30 cellular contexts compared by ENCODE assay signal in genomic region chr11:69968407-69969347, GRCh38.
A peak's percentile ranks its signal among the peaks of the same experiment; 100 is the strongest.
DNase-seq lines count a peak whose midpoint lies in the region; ATAC-seq, FAIRE-seq and TF ChIP-seq lines count a peak whose summit lies in the region.
"Had no signal": no experiment of that assay in that cellular context is flagged by ENCODE, and none has a peak within 500 bp of the region (broad histone marks: within the 10 kb centered on the region; RNA-seq: fewer than 3 reads in every experiment).

No MANE protein-coding gene starts in this region.

- no peak overlapping the region for H4K5ac ChIP-seq in H1 (ENCODE audit: insufficient read length, low read depth, low read length)

- TF ChIP-seq RAD21 in SK-N-SH (IDR thresholded peaks at IDR 0.05; ENCODE audit: low read length), result no peak
- TF ChIP-seq RAD21 in H1 (IDR thresholded peaks at IDR 0.05 in 1 of 2, conservative IDR thresholded peaks at IDR 0.05 in 1 of 2; ENCODE audit: low read depth in 2 of 2, low read length in 2 of 2), result no peak
- peak in 1 of 2 donors; percentile 22 for TF ChIP-seq RAD21 in liver (IDR thresholded peaks at IDR 0.05)

- no peaks in the 10 kb centered on the region for H3K9me2 ChIP-seq in SK-N-SH

- TF ChIP-seq POLR2A in H1 (IDR thresholded peaks at IDR 0.05; ENCODE audit: control extremely low read depth in 1 of 2, low read depth in 2 of 2, low read length in 2 of 2), result no peak

- peaks cover 11% of the 10 kb centered on the region for H3K4me1 Mint-ChIP-seq in activated naive CD8-positive, alpha-beta T cell treated with anti-CD3 and anti-CD28 coated beads, Interleukin-2, amount 50 U/mL, for 24 hours
- H3K4me1 Mint-ChIP-seq: natural killer cell had no signal

- peaks cover 12% of the 10 kb centered on the region for H3K27me3 Mint-ChIP-seq in activated naive CD8-positive, alpha-beta T cell treated with anti-CD3 and anti-CD28 coated beads, Interleukin-2, amount 50 U/mL, for 24 hours

- H3K4ac ChIP-seq in H1 (replicated peaks; ENCODE audit: insufficient read length, low read depth, low read length), result no peak overlapping the region

- no peak overlapping the region for H3K14ac ChIP-seq in H1 (ENCODE audit: insufficient read length)

- no peak overlapping the region for H2BK5ac ChIP-seq in H1 (ENCODE audit: low read depth, low read length)

- H3K36me3 Mint-ChIP-seq in activated naive CD8-positive, alpha-beta T cell treated with anti-CD3 and anti-CD28 coated beads, Interleukin-2, amount 50 U/mL, for 24 hours (ENCODE audit: low read depth), result no peaks in the 10 kb centered on the region
- H3K36me3 Mint-ChIP-seq: CD8-positive, alpha-beta T cell; natural killer cell had no signal

- H2AFZ ChIP-seq in SK-N-SH (ENCODE audit: low read depth), result no peak overlapping the region
- H2AFZ ChIP-seq in H1 (ENCODE audit: low read length), result no peak overlapping the region
- H2AFZ ChIP-seq: GM23338 had no signal

- no peaks in the 10 kb centered on the region for H3K9me3 Mint-ChIP-seq in activated naive CD8-positive, alpha-beta T cell treated with anti-CD3 and anti-CD28 coated beads, Interleukin-2, amount 50 U/mL, for 24 hours
- H3K9me3 Mint-ChIP-seq: activated T-cell treated with anti-CD3 and anti-CD28 coated beads, Interleukin-2, amount 50 U/mL, for 4 hours; CD8-positive, alpha-beta T cell; GM23338; natural killer cell had no signal

- CTCF ChIA-PET in SK-N-SH (lab: Yijun Ruan, JAX) (interaction anchor here (1.7 kb wide), 1 partner anchor 227 kb away, joined by 3 read pairs; no protein-coding TSS in a partner anchor), H1 (lab: Charles Lee; ENCODE audit: partially characterized antibody) (interaction anchor here (1.3 to 1.5 kb wide), 2 partner anchors 9 to 47 kb away, joined by 4 read pairs; no protein-coding TSS in a partner anchor)

- no peak overlapping the region for H3K56ac ChIP-seq in H1 (replicated peaks; ENCODE audit: insufficient read length, low read depth, low read length)

- H3K23ac ChIP-seq in H1 (ENCODE audit: insufficient read length), result no peak overlapping the region

- peak overlapping the region; percentile 20 for H4K91ac ChIP-seq in H1 (replicated peaks; ENCODE audit: insufficient read length, low read length)

- no peak for FAIRE-seq in H1 (lab: Jason Lieb, UNC)
- FAIRE-seq: bronchial epithelial cell, endometrium, G401.6, HTR-8/SVneo had no signal

- no peak overlapping the region for H3K27ac Mint-ChIP-seq in activated naive CD8-positive, alpha-beta T cell treated with anti-CD3 and anti-CD28 coated beads, Interleukin-2, amount 50 U/mL, for 24 hours
- H3K27ac Mint-ChIP-seq: GM23338, natural killer cell had no signal

- H3K79me1 ChIP-seq in H1 (ENCODE audit: low read depth, low read length), result no peaks in the 10 kb centered on the region

- no peak overlapping the region for H2BK15ac ChIP-seq in H1 (ENCODE audit: low read length)

- H2BK12ac ChIP-seq in H1 (ENCODE audit: low read depth, low read length), result 0 out of 2 replicates have a peak overlapping the region, but pooled peaks have one; percentile 17

- POLR2A ChIA-PET in SK-N-SH (lab: Yijun Ruan, JAX), result no interaction called here
- POLR2A ChIA-PET in H1 (lab: Charles Lee; ENCODE audit: partially characterized antibody), result no interaction called here

- H3K27ac ChIP-seq in SK-N-SH (ENCODE audit: low read depth in 2 of 2, low read length in 1 of 2) (no peak overlapping the region), H1 (ENCODE audit: low read depth, low read length) (no peak overlapping the region), liver (ENCODE audit: low read depth in 1 of 2, low read length in 2 of 2) (peak overlapping the region; percentile 92 to 97), tibial artery (peak overlapping the region; percentile 68)
- H3K27ac ChIP-seq: 22Rv1, ovary, Peyer's patch, SJCRH30 had no signal

- H4K8ac ChIP-seq in H1 (ENCODE audit: extremely low read depth, insufficient read depth, low read length), result no peak overlapping the region

- 0 out of 2 replicates have a peak overlapping the region, but pooled peaks have one; percentile 24 for H2AK5ac ChIP-seq in H1 (ENCODE audit: low read depth, low read length)

- H3K4me1 ChIP-seq in SK-N-SH (ENCODE audit: control insufficient read depth in 1 of 2, insufficient read depth in 2 of 2, low read depth in 1 of 2, low read length in 1 of 2), result no peaks in the 10 kb centered on the region; a peak in 1 of 4 replicates
- H3K4me1 ChIP-seq in H1 (replicated peaks in 1 of 4; ENCODE audit: control insufficient read depth in 3 of 4, insufficient read depth in 4 of 4, low read length in 3 of 4), result peaks cover 0 to 21% (median 14%) of the 10 kb centered on the region in 4 experiments; a peak in 6 of 7 replicates
- H3K4me1 ChIP-seq in liver (ENCODE audit: control insufficient read depth in 4 of 4, insufficient read depth in 4 of 4, low read length in 3 of 4), result peaks cover 15 to 56% (median 41%) of the 10 kb centered on the region in 4 donors
- H3K4me1 ChIP-seq in tibial artery, result peaks cover 0 to 23% (median 8%) of the 10 kb centered on the region in 4 donors
- H3K4me1 ChIP-seq: Peyer's patch, SJCRH30 had no signal

- no peaks in the 10 kb centered on the region for H3K36me3 ChIP-seq in SK-N-SH (replicated peaks in 1 of 2; ENCODE audit: control insufficient read depth in 1 of 2, insufficient read depth in 2 of 2, low read length in 1 of 2)
- no peaks in the 10 kb centered on the region for H3K36me3 ChIP-seq in H1 (ENCODE audit: control insufficient read depth in 2 of 4, insufficient read depth in 4 of 4, low read length in 3 of 4)
- no peaks in the 10 kb centered on the region for H3K36me3 ChIP-seq in liver (ENCODE audit: control insufficient read depth in 4 of 4, insufficient read depth in 3 of 4, low read depth in 1 of 4, low read length in 3 of 4)
- no peaks in the 10 kb centered on the region for H3K36me3 ChIP-seq in tibial artery
- H3K36me3 ChIP-seq: ovary, Peyer's patch, SJCRH30 had no signal

- H3K4me2 ChIP-seq in SK-N-SH (no peak overlapping the region), H1 (ENCODE audit: insufficient read depth in 1 of 2, low read depth in 2 of 2, low read length in 2 of 2) (no peak overlapping the region)
- H3K4me2 ChIP-seq: GM23338 had no signal

- no peaks in the 10 kb centered on the region for H3F3A ChIP-seq in SK-N-SH (replicated peaks; ENCODE audit: insufficient read depth)

- ATAC-seq in SK-N-SH treated with all-trans-retinoic acid at 6 μM for 48 hours (no peak), sciatic nerve (no peak)
- ATAC-seq in activated naive CD8-positive, alpha-beta T cell treated with anti-CD3 and anti-CD28 coated beads, Interleukin-2, amount 50 U/mL, for 24 hours, result no peak
- ATAC-seq: activated T-cell treated with anti-CD3 and anti-CD28 coated beads, Interleukin-2, amount 50 U/mL, for 4 hours; CD8-positive, alpha-beta T cell; GM23338; natural killer cell; stimulated activated naive CD8-positive, alpha-beta T cell treated with anti-CD3 and anti-CD28 coated beads, Interleukin-15, Interleukin-2, amounts not matched to agents 100 U/mL and 50 U/mL, for 24 hours had no signal

- H4K20me1 ChIP-seq in SK-N-SH (ENCODE audit: insufficient read depth), result no peaks in the 10 kb centered on the region
- H4K20me1 ChIP-seq in H1 (replicated peaks in 1 of 2; ENCODE audit: control insufficient read depth in 1 of 2, insufficient read depth in 2 of 2, low read length in 2 of 2), result no peaks in the 10 kb centered on the region

- no peak overlapping the region for H3K18ac ChIP-seq in H1 (ENCODE audit: extremely low read depth, low read length)

- 57% methylated on average over 16 of the region's 24 CpGs for WGBS in SK-N-SH (ENCODE audit: low lambda C conversion rate)
- WGBS in H1 (ENCODE audit: extremely low coverage in 1 of 2, insufficient coverage in 1 of 2, insufficient read length in 1 of 2, insufficient replicate concordance in 2 of 2, low coverage in 1 of 2, low lambda C conversion rate in 2 of 2, missing lambda C conversion rate in 1 of 2), 2 experiments, result 85% methylated on average over 21 of the region's 24 CpGs; no CpG with 5 or more reads in 1 of the 2 experiments
- 81% methylated on average over 24 of the region's 24 CpGs for WGBS in liver

- H3K27me3 ChIP-seq in SK-N-SH (ENCODE audit: insufficient read depth), result no peaks in the 10 kb centered on the region
- H3K27me3 ChIP-seq in H1 (replicated peaks in 1 of 4; ENCODE audit: control insufficient read depth in 3 of 4, extremely low read depth in 1 of 4, insufficient read depth in 3 of 4, low read length in 3 of 4), result peaks cover 0 to 3% (median 0%) of the 10 kb centered on the region in 4 experiments; a peak in 1 of 7 replicates
- no peaks in the 10 kb centered on the region for H3K27me3 ChIP-seq in liver (ENCODE audit: control insufficient read depth in 4 of 4, insufficient read depth in 4 of 4, low read length in 3 of 4)
- no peaks in the 10 kb centered on the region for H3K27me3 ChIP-seq in tibial artery
- H3K27me3 ChIP-seq: ovary, Peyer's patch, SJCRH30 had no signal

- H3K79me2 ChIP-seq in SK-N-SH (ENCODE audit: insufficient read depth), result no peaks in the 10 kb centered on the region
- H3K79me2 ChIP-seq in H1 (ENCODE audit: control insufficient read depth in 1 of 2, insufficient read depth in 2 of 2, low read length in 2 of 2), result no peaks in the 10 kb centered on the region

- H3K9ac ChIP-seq in SK-N-SH (no peak overlapping the region), H1 (replicated peaks in 1 of 4; ENCODE audit: extremely low read depth in 1 of 4, low read depth in 3 of 4, low read length in 3 of 4) (no peak overlapping the region), liver (ENCODE audit: low read depth in 1 of 2, low read length in 2 of 2) (no peak overlapping the region)

- no peak overlapping the region for H2BK120ac ChIP-seq in H1 (replicated peaks; ENCODE audit: low read depth, low read length)

- TF ChIP-seq EP300 in SK-N-SH (IDR thresholded peaks at IDR 0.05; ENCODE audit: borderline replicate concordance in 1 of 2, low read depth in 1 of 2, low read length in 1 of 2) (no peak), H1 (IDR thresholded peaks at IDR 0.05; ENCODE audit: borderline replicate concordance in 1 of 2, low read depth in 2 of 2, low read length in 2 of 2) (no peak)

- H3K4me3 ChIP-seq in SK-N-SH (ENCODE audit: low read depth in 2 of 2, low read length in 1 of 2), result no peak overlapping the region
- no peak overlapping the region for H3K4me3 ChIP-seq in H1 (ENCODE audit: extremely low read depth in 1 of 4, insufficient read depth in 2 of 4, low read depth in 3 of 4, low read length in 4 of 4)
- peak overlapping the region in 1 of 3 donors; percentile 7 for H3K4me3 ChIP-seq in liver (ENCODE audit: low read depth in 1 of 3, low read length in 3 of 3)
- H3K4me3 ChIP-seq in tibial artery, result no peak overlapping the region
- H3K4me3 ChIP-seq: GM23338, ovary, Peyer's patch, SJCRH30 had no signal

- H3K23me2 ChIP-seq in H1 (ENCODE audit: low read depth, low read length), result no peaks in the 10 kb centered on the region

- H3K9me3 ChIP-seq in SK-N-SH (no peaks in the 10 kb centered on the region), H1 (ENCODE audit: insufficient read depth in 2 of 2, low read depth in 1 of 2, low read length in 1 of 2) (no peaks in the 10 kb centered on the region), liver (ENCODE audit: control insufficient read depth in 4 of 4, low read length in 3 of 4) (no peaks in the 10 kb centered on the region), tibial artery (no peaks in the 10 kb centered on the region)
- H3K9me3 ChIP-seq: ovary, Peyer's patch, SJCRH30 had no signal

- no peak for DNase-seq in SK-N-SH
- DNase-seq in H1 (ENCODE audit: low read depth in 1 of 2, low spot score in 2 of 2), result no peak
- DNase-seq in tibial artery, result no peak
- no peak for DNase-seq in foreskin melanocyte
- no peak for DNase-seq in sciatic nerve (ENCODE audit: low spot score)
- DNase-seq in activated naive CD8-positive, alpha-beta T cell treated with anti-CD3 and anti-CD28 coated beads, Interleukin-2, amount 50 U/mL, for 24 hours, result no peak
- DNase-seq: activated CD8-positive, alpha-beta memory T cell treated with anti-CD3 and anti-CD28 coated beads for 24 hours; activated naive CD4-positive, alpha-beta T cell; activated T-cell treated with anti-CD3 and anti-CD28 coated beads, Interleukin-2, amount 50 U/mL, for 4 hours; amygdala; CD8-positive, alpha-beta T cell; dermis blood vessel endothelial cell; DMS153; MV-4-11; natural killer cell; NCI-H510A treated with DMSO at 0.1 percent for 48 hours; retina; SJCRH30; stimulated activated naive CD8-positive, alpha-beta T cell treated with anti-CD3 and anti-CD28 coated beads, Interleukin-15, Interleukin-2, amounts not matched to agents 100 U/mL and 50 U/mL, for 24 hours; T-helper 1 cell had no signal

- H2BK20ac ChIP-seq in H1 (ENCODE audit: low read length), result no peak overlapping the region

- intact Hi-C loops in tibial artery (cut with DNase I; ENCODE audit: low total_unique reads) (no loop called here), sciatic nerve (cut with DNase I) (no loop called here)

- TF ChIP-seq CTCF in SK-N-SH (IDR thresholded peaks at IDR 0.05) (no peak), H1 (IDR thresholded peaks at IDR 0.05; ENCODE audit: control extremely low read depth in 1 of 3, insufficient read depth in 1 of 3, low read depth in 1 of 3, low read length in 3 of 3) (no peak), liver (IDR thresholded peaks at IDR 0.05; ENCODE audit: low read depth, low read length, missing input control) (no peak), tibial artery (IDR thresholded peaks at IDR 0.05) (no peak)

- H3K4me3 Mint-ChIP-seq in activated naive CD8-positive, alpha-beta T cell treated with anti-CD3 and anti-CD28 coated beads, Interleukin-2, amount 50 U/mL, for 24 hours, result no peak overlapping the region
- H3K4me3 Mint-ChIP-seq: activated T-cell treated with anti-CD3 and anti-CD28 coated beads, Interleukin-2, amount 50 U/mL, for 4 hours; CD8-positive, alpha-beta T cell; GM23338; natural killer cell had no signal

Comparison
In these comparisons a context has a peak if more than half of its experiments do, and no peak if none do; other contexts are left out.
1. H3K27ac ChIP-seq: peak in liver (2 of 2) and tibial artery (2 of 2); none in SK-N-SH (0 of 2) and H1 (single experiment).